In genomic region chr1:159937014-159937750, GRCh38 we compare ENCODE assay signal across 12 cellular contexts. TPM values are rescaled to one million over a fixed set of nuclear protein-coding genes. Genes with fewer than 3 reads are reported as not detected.
DNase-seq lines count a peak whose midpoint lies in the region; ATAC-seq and TF ChIP-seq lines count a peak whose summit lies in the region.
"Had no signal": no experiment of that assay in that cellular context is flagged by ENCODE, and none has a peak within 500 bp of the region (broad histone marks: within the 10 kb centered on the region; RNA-seq: fewer than 3 reads in every experiment).

No MANE protein-coding gene starts in this region.

- H3K36me3 Mint-ChIP-seq in naive B cell: no peaks in the 10 kb centered on the region

- peak overlapping the region; percentile 29 to 92 (median 81) for H3K4me3 Mint-ChIP-seq in naive B cell
- H3K4me3 Mint-ChIP-seq: activated naive CD4-positive, alpha-beta T cell treated with anti-CD3 and anti-CD28 coated beads for 36 hours had no signal

- DNase-seq in H7 (peak; percentile 77), NCI-H2227 treated with DMSO at 0.1 percent for 48 hours (lab: John Stamatoyannopoulos, UW) (peak; percentile 11), naive B cell (no peak), NCI-H2196 (lab: John Stamatoyannopoulos, UW; ENCODE audit: unreplicated experiment) (no peak)
- no peak for DNase-seq in activated CD4-positive, alpha-beta T cell treated with anti-CD3 and anti-CD28 coated beads, Interleukin-2, amount 50 U/mL, for 48 hours

- peaks cover 0 to 5% (median 0%) of the 10 kb centered on the region in 3 donors for H3K27me3 Mint-ChIP-seq in naive B cell

- peak; percentile 20 to 22 for ATAC-seq in naive B cell (ENCODE audit: low read depth in 2 of 2)
- no peak for ATAC-seq in GM21390 (IDR thresholded peaks at IDR 0.05; ENCODE audit: unreplicated experiment)
- no peak for ATAC-seq in HG02763 (IDR thresholded peaks at IDR 0.05; ENCODE audit: unreplicated experiment)

- no peaks in the 10 kb centered on the region for H3K27me3 ChIP-seq in H7 (ENCODE audit: control insufficient read depth, insufficient read depth, low read length)

- peaks cover 46 to 67% (median 63%) of the 10 kb centered on the region in 3 donors for H3K4me1 Mint-ChIP-seq in naive B cell

- no peaks in the 10 kb centered on the region for H3K9me3 Mint-ChIP-seq in naive B cell
- H3K9me3 Mint-ChIP-seq: activated naive CD4-positive, alpha-beta T cell treated with anti-CD3 and anti-CD28 coated beads for 36 hours had no signal

- no peak for TF ChIP-seq CTCF in VCaP (conservative IDR thresholded peaks at IDR 0.05)

- H3K27ac ChIP-seq in VCaP: peak overlapping the region; percentile 6; the same call in 1 of the 2 replicates
- H3K27ac ChIP-seq: coronary artery had no signal

- H3K36me3 ChIP-seq in H7 (replicated peaks; ENCODE audit: control insufficient read depth, insufficient read depth, low read length): no peaks in the 10 kb centered on the region; the same call in none of the 2 replicates

- H3K4me3 ChIP-seq in H7 (ENCODE audit: insufficient read depth, low read depth, low read length): no peak overlapping the region
- H3K4me3 ChIP-seq: coronary artery, skin epidermis had no signal

- peak overlapping the region in 5 of 6 donors; percentile 47 to 94 (median 79) for H3K27ac Mint-ChIP-seq in naive B cell
- H3K27ac Mint-ChIP-seq: activated naive CD4-positive, alpha-beta T cell treated with anti-CD3 and anti-CD28 coated beads for 36 hours had no signal

RNA-seq across cellular contexts. Expression of gene IGSF9, which starts 8.2 kb away (rescaled TPM):
- total RNA-seq in H7 (2014; rRNA removed; shearing (Covaris generic)): 4.4 and 6.1 TPM in 2 replicates
- polyA plus RNA-seq in naive B cell (ENCODE audit: low read depth in 6 of 6): under 1 TPM in 4 of 6 donors, not detected in 2; 0.16 to 0.97 (median 0.41) TPM
- total RNA-seq: activated naive CD4-positive, alpha-beta T cell treated with anti-CD3 and anti-CD28 coated beads for 36 hours had no signal

RNA-seq across cellular contexts. Expression of gene TAGLN2, which starts 11.9 kb away (rescaled TPM):
- 242 and 387 TPM in 2 replicates for total RNA-seq in H7 (2014; rRNA removed; shearing (Covaris generic))
- 1,000 to 10,000 TPM; 1,235 to 1,676 (median 1,380) TPM for polyA plus RNA-seq in naive B cell (ENCODE audit: low read depth in 6 of 6)

RNA-seq across cellular contexts. Expression of gene SLAMF9, which starts 16.9 kb away (rescaled TPM):
- total RNA-seq in H7 (2014; rRNA removed; shearing (Covaris generic)): not detected in 2 replicates
- not detected for polyA plus RNA-seq in naive B cell (ENCODE audit: low read depth in 6 of 6)
- total RNA-seq: activated naive CD4-positive, alpha-beta T cell treated with anti-CD3 and anti-CD28 coated beads for 36 hours; myocyte had no signal

RNA-seq across cellular contexts. Expression of gene CFAP45, which starts 37.2 kb away (rescaled TPM):
- 0.17 and 1.6 TPM in 2 replicates for total RNA-seq in H7 (2014; rRNA removed; shearing (Covaris generic))
- polyA plus RNA-seq in naive B cell (ENCODE audit: low read depth in 6 of 6): under 1 TPM in 5 of 6 donors, not detected in 1; 0.29 to 0.93 (median 0.41) TPM
- total RNA-seq: myocyte had no signal

Comparison
In these comparisons a context has a peak if more than half of its experiments do, and no peak if none do; other contexts are left out.
1. DNase-seq: peak in H7 (single experiment) and NCI-H2227 treated with DMSO at 0.1 percent for 48 hours (single experiment); none in naive B cell (single experiment), activated CD4-positive, alpha-beta T cell treated with anti-CD3 and anti-CD28 coated beads, Interleukin-2, amount 50 U/mL, for 48 hours (0 of 2) and NCI-H2196 (single experiment).
2. ATAC-seq: peak in naive B cell (2 of 2); none in GM21390 (single experiment) and HG02763 (single experiment).